8 cellular contexts compared by ENCODE assay signal in the genomic region with DNA sequence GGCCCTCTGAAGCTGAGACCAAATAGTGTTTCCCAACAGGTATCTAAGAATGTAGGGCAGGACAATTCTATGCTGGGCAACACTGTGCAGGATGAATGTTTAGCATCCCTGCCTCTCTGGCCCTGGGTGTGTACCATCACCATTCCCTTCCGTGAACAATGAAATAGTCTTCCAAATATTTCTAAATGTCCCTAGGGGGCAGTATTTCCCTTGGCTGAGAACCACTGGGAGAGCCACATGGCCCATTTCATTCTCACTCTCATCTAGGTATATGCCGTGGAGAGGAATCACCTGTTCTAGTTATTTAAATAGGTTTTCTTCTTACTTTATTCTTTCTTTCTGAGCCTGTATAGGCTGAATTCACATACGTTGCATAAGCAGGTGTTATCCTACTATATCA.
A peak's percentile ranks its signal among the peaks of the same experiment; 100 is the strongest.
DNase-seq lines count a peak whose midpoint lies in the region; ATAC-seq and TF ChIP-seq lines count a peak whose summit lies in the region.

No MANE protein-coding gene starts in this region.

- DNase-seq in NCI-H1092 (lab: John Stamatoyannopoulos, UW) (peak; percentile 26), astrocyte of the cerebellum (ENCODE audit: low read depth) (no peak)

- in situ Hi-C loops in astrocyte of the cerebellum (cut with HindIII; ENCODE audit: low sequenced_read_pairs), result no loop called here

- ATAC-seq in HG03442 (IDR thresholded peaks at IDR 0.05; ENCODE audit: unreplicated experiment), result no peak
- no peak for ATAC-seq in HG03457 (IDR thresholded peaks at IDR 0.05; ENCODE audit: unreplicated experiment)
- no peak for ATAC-seq in HG03095 (IDR thresholded peaks at IDR 0.05; ENCODE audit: unreplicated experiment)
- ATAC-seq in HG02610 (IDR thresholded peaks at IDR 0.05; ENCODE audit: unreplicated experiment), result no peak

- no peak overlapping the region for H3K4me3 ChIP-seq in astrocyte of the cerebellum (ENCODE audit: low read depth, low read length)

- H3K27ac Mint-ChIP-seq in nephron, result peak overlapping the region in 1 of 3 experiments; percentile 16

- TF ChIP-seq CTCF in GM12874 (IDR thresholded peaks at IDR 0.05; ENCODE audit: insufficient read depth, low read depth, low read length) (peak; percentile 36; the same call in 1 of the 2 replicates), astrocyte of the cerebellum (IDR thresholded peaks at IDR 0.05; ENCODE audit: low read depth, low read length, missing control alignments) (peak; percentile 42), nephron (IDR thresholded peaks at IDR 0.05; ENCODE audit: unreplicated experiment in 3 of 3) (peak; percentile 27 to 46 (median 28))

- no peak overlapping the region for H3K4me3 Mint-ChIP-seq in nephron

- H3K4me1 Mint-ChIP-seq in nephron, result peaks cover 4% of the 10 kb centered on the region

- H3K9me3 Mint-ChIP-seq in nephron, result peaks cover 10% of the 10 kb centered on the region

- peaks cover 11% of the 10 kb centered on the region for H3K27me3 Mint-ChIP-seq in nephron (ENCODE audit: low read depth)

- H3K36me3 Mint-ChIP-seq in nephron (ENCODE audit: low read depth), result peaks cover 9% of the 10 kb centered on the region
